Comparison of ENCODE assay signal across 8 cellular contexts in the genomic region with DNA sequence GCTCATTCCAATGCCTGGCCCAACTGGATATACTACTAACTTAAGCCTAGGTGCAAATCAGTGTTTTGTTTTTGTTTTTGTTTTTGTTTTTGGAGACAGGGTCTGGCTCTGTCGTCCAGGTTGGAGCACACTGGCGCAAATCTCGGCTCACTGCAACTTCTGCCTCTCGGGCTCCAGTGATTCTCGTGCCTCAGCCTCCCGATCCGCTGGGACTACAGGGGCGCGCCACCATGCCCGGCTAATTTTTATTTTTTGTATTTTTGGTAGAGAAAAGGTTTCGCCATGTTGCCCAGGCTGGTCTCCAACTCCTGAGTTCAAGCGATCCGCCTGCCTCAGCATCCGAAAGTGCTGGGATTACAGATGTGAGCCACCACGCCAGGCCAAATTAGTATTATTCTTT. TPM values are rescaled to one million over a fixed set of nuclear protein-coding genes. Genes with fewer than 3 reads are reported as not detected.
DNase-seq lines count a peak whose midpoint lies in the region; ATAC-seq and TF ChIP-seq lines count a peak whose summit lies in the region.
"Had no signal": no experiment of that assay in that cellular context is flagged by ENCODE, and none has a peak within 500 bp of the region (broad histone marks: within the 10 kb centered on the region; RNA-seq: fewer than 3 reads in every experiment).

No MANE protein-coding gene starts in this region.

- H4K8ac ChIP-seq in H9 (replicated peaks; ENCODE audit: insufficient read length, low read depth, low read length), result no peak overlapping the region

- CTCF ChIA-PET in T-cell (lab: Charles Lee), result interaction anchor here in 1 of 2 donors (0.7 to 1.5 kb wide), 2 partner anchors 15 to 29 kb away, joined by 3 to 6 read pairs; no protein-coding TSS in a partner anchor

- no CpG with 5 or more reads among the region's 15 CpGs for WGBS in H9 (ENCODE audit: extremely low coverage, insufficient read length, low lambda C conversion rate)

- no peak overlapping the region for H4K91ac ChIP-seq in H9 (ENCODE audit: insufficient read length, low read depth, low read length)

- no peak overlapping the region for H2BK20ac ChIP-seq in H9 (ENCODE audit: low read depth, low read length, poor library complexity, severe bottlenecking)

- H2BK15ac ChIP-seq in H9 (ENCODE audit: low read depth, low read length), result no peak overlapping the region

- H3K9ac ChIP-seq in H9 (ENCODE audit: extremely low read depth, insufficient read length, low read length) (no peak overlapping the region), skeletal muscle tissue (ENCODE audit: low read depth in 1 of 3, low read length in 3 of 3) (peak overlapping the region; percentile 20 to 58 (median 23))

- H3K4me3 Mint-ChIP-seq in H9 (peak overlapping the region; percentile 59 to 68; a peak in 4 of 5 replicates), T-cell (peak overlapping the region; percentile 28 to 53 (median 47))

- H3K18ac ChIP-seq in H9 (ENCODE audit: insufficient read length, low read depth, low read length), result no peak overlapping the region

- no peaks in the 10 kb centered on the region for H4K20me1 ChIP-seq in H9 (ENCODE audit: control insufficient read depth, insufficient read depth, insufficient read length)

- no peaks in the 10 kb centered on the region for H3K27me3 Mint-ChIP-seq in H9 (ENCODE audit: low read depth)
- H3K27me3 Mint-ChIP-seq in T-cell, result no peaks in the 10 kb centered on the region

- H3K4me1 ChIP-seq in H9 (ENCODE audit: insufficient read depth, low read length), result no peaks in the 10 kb centered on the region; the same call in 1 of the 2 replicates
- H3K4me1 ChIP-seq in skeletal muscle tissue (ENCODE audit: control insufficient read depth in 3 of 3, insufficient read depth in 3 of 3, low read length in 3 of 3), result peaks cover 21 to 32% (median 26%) of the 10 kb centered on the region in 3 donors

- no peak overlapping the region for H3K23ac ChIP-seq in H9 (ENCODE audit: insufficient read length, low read depth, low read length)

- no peak overlapping the region for H3K4ac ChIP-seq in H9 (ENCODE audit: low read depth, low read length)

- no peak overlapping the region for H3K14ac ChIP-seq in H9 (ENCODE audit: insufficient read depth, low read length)

- no peak overlapping the region; a peak in 1 of 7 replicates for H3K27ac Mint-ChIP-seq in H9
- H3K27ac Mint-ChIP-seq in T-cell, result peak overlapping the region; percentile 53 to 74

- TF ChIP-seq CTCF in H9 (conservative IDR thresholded peaks at IDR 0.05) (no peak), fibroblast of mammary gland (conservative IDR thresholded peaks at IDR 0.05; ENCODE audit: control insufficient read depth, insufficient read depth, low read depth, low read length) (no peak)

- H3T11ph ChIP-seq in H9 (ENCODE audit: low read length), result no peak overlapping the region

- H3K9me3 Mint-ChIP-seq in H9, result no peaks in the 10 kb centered on the region; a peak in 1 of 5 replicates
- no peaks in the 10 kb centered on the region for H3K9me3 Mint-ChIP-seq in T-cell

- peak overlapping the region; percentile 84 for H3K4me3 ChIP-seq in fibroblast of mammary gland (ENCODE audit: control insufficient read depth, low read depth, low read length)
- peak overlapping the region; percentile 4 to 47 (median 42) for H3K4me3 ChIP-seq in skeletal muscle tissue (ENCODE audit: low read length in 3 of 3)

- H3K79me1 ChIP-seq in H9 (ENCODE audit: insufficient read depth, low read depth, low read length, poor library complexity, severe bottlenecking), result peaks cover 5% of the 10 kb centered on the region

- no peak overlapping the region for H2BK5ac ChIP-seq in H9 (ENCODE audit: insufficient read length, low read length)

- POLR2A ChIA-PET in T-cell (lab: Charles Lee), result interaction anchor here in 1 of 2 donors (0.6 kb wide), 1 partner anchor 135 kb away, joined by 3 read pairs; the partner anchor contains the start of gene CFAP70

- no peak for ATAC-seq in T-cell (replicated peaks in 1 of 4)
- ATAC-seq in GM19395 (IDR thresholded peaks at IDR 0.05; ENCODE audit: unreplicated experiment), result no peak

- H3K23me2 ChIP-seq in H9 (ENCODE audit: insufficient read length, low read depth, low read length, poor library complexity, severe bottlenecking), result no peaks in the 10 kb centered on the region

- H3K9me3 ChIP-seq in H9 (ENCODE audit: control insufficient read depth, low read depth, low read length), result no peaks in the 10 kb centered on the region
- no peaks in the 10 kb centered on the region for H3K9me3 ChIP-seq in skeletal muscle tissue (ENCODE audit: control insufficient read depth in 3 of 3, low read length in 3 of 3)

- H3K4me2 ChIP-seq in H9 (ENCODE audit: insufficient read depth, insufficient read length, low read length), result peak overlapping the region; percentile 9

- H2BK12ac ChIP-seq in H9 (ENCODE audit: insufficient read length, low read depth, low read length), result no peak overlapping the region

- peaks cover 10% of the 10 kb centered on the region; the same call in 1 of the 2 replicates for H3K79me2 ChIP-seq in H9 (ENCODE audit: insufficient read depth, low read length)

- H3K27ac ChIP-seq in H9 (ENCODE audit: insufficient read length, low read depth, low read length) (no peak overlapping the region), skeletal muscle tissue (ENCODE audit: low read depth, low read length) (peak overlapping the region; percentile 98)

- H3K4me1 Mint-ChIP-seq in H9 (peaks cover 16 to 17% of the 10 kb centered on the region in 2 experiments), T-cell (peaks cover 61 to 66% (median 63%) of the 10 kb centered on the region in 3 donors)

- H3K56ac ChIP-seq in H9 (ENCODE audit: insufficient read length, low read depth, low read length), result no peak overlapping the region

- H3K36me3 Mint-ChIP-seq in H9 (ENCODE audit: insufficient read depth in 1 of 3, low read depth in 3 of 3) (peaks cover 3 to 13% (median 9%) of the 10 kb centered on the region in 3 experiments; a peak in 6 of 7 replicates), T-cell (peaks cover 3% of the 10 kb centered on the region)

- H3K27me3 ChIP-seq in H9 (ENCODE audit: insufficient read depth, low read length), result no peaks in the 10 kb centered on the region
- H3K27me3 ChIP-seq in skeletal muscle tissue (ENCODE audit: control insufficient read depth in 3 of 3, insufficient read depth in 3 of 3, low read length in 3 of 3), result no peaks in the 10 kb centered on the region

- H4K5ac ChIP-seq in H9 (ENCODE audit: insufficient read length, low read depth, low read length), result no peak overlapping the region

- no peak overlapping the region for H2AK5ac ChIP-seq in H9 (ENCODE audit: insufficient read length, low read length)

- H3K36me3 ChIP-seq in skeletal muscle tissue (ENCODE audit: control insufficient read depth in 3 of 3, insufficient read depth in 3 of 3, low read length in 3 of 3), result peaks cover 11 to 14% (median 13%) of the 10 kb centered on the region in 3 donors

- no peak overlapping the region for H2AFZ ChIP-seq in H9 (ENCODE audit: low read length)

- H2BK120ac ChIP-seq in H9 (ENCODE audit: low read depth, low read length, poor library complexity, severe bottlenecking), result no peak overlapping the region

- no peak for DNase-seq in H9
- DNase-seq in T-cell, result no peak
- DNase-seq in fibroblast of mammary gland (ENCODE audit: low read depth), result no peak
- DNase-seq in DMS79 (lab: John Stamatoyannopoulos, UW), result no peak
- DNase-seq in ecto neural progenitor cell (ENCODE audit: low spot score), result no peak
- DNase-seq: central memory CD4-positive, alpha-beta T cell had no signal

RNA-seq across cellular contexts. Expression of gene PPP3CB, which starts 1.6 kb away (rescaled TPM):
- total RNA-seq in H9 (2021) (37.2 and 37.3 TPM in 2 replicates), T-cell (10 to 100 TPM; 35.5 to 39.5 (median 37.0) TPM), skeletal muscle tissue (113 TPM)

Comparison
In these comparisons a context has a peak if more than half of its experiments do, and no peak if none do; other contexts are left out.
1. H3K27ac Mint-ChIP-seq: peak in T-cell (2 of 2); none in H9 (0 of 3).